Comparison of ENCODE assay signal across 9 cellular contexts in the genomic region with DNA sequence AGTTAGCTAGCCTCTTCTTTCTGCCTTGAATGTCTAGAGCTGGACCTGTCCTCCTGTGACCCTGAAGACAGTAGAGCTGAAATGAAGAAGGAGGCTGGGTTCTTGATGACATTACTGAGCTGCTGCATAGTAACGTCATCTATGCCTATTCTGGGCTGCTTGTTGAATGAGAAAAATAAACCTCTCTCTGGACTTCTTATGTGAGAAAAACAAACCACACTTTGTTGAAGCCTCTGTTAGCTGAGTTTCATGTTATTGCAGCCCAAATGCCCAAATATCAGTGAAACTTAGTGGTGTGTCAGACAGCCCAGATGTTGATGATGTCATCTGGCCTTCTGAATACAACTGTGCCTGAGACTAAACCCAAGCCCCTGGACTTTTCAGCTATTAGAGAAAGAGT.
DNase-seq lines count a peak whose midpoint lies in the region; ATAC-seq, FAIRE-seq and TF ChIP-seq lines count a peak whose summit lies in the region.
"Had no signal": no experiment of that assay in that cellular context is flagged by ENCODE, and none has a peak within 500 bp of the region (broad histone marks: within the 10 kb centered on the region; RNA-seq: fewer than 3 reads in every experiment).

No MANE protein-coding gene starts in this region.

- H3K27ac ChIP-seq in epithelial cell of prostate = peak overlapping the region; percentile 29

- no peak for TF ChIP-seq CTCF in AG09309 (IDR thresholded peaks at IDR 0.05; ENCODE audit: control insufficient read depth, insufficient read depth, low read depth, low read length, missing control alignments)
- TF ChIP-seq CTCF in glutamatergic neuron (IDR thresholded peaks at IDR 0.05; ENCODE audit: partially characterized antibody, unreplicated experiment) = no peak

- peaks cover 2% of the 10 kb centered on the region for H3K9me3 Mint-ChIP-seq in glutamatergic neuron (ENCODE audit: unreplicated experiment)
- H3K9me3 Mint-ChIP-seq: activated naive CD4-positive, alpha-beta T cell treated with anti-CD3 and anti-CD28 coated beads, Interleukin-2, amount 50 U/mL, for 24 hours had no signal

- no peak overlapping the region for H3K27ac Mint-ChIP-seq in glutamatergic neuron (ENCODE audit: unreplicated experiment)
- H3K27ac Mint-ChIP-seq: activated naive CD4-positive, alpha-beta T cell treated with anti-CD3 and anti-CD28 coated beads, Interleukin-2, amount 50 U/mL, for 24 hours had no signal

- ATAC-seq in GM19455 (IDR thresholded peaks at IDR 0.05; ENCODE audit: unreplicated experiment) (peak; percentile 74), HG03378 (IDR thresholded peaks at IDR 0.05; ENCODE audit: unreplicated experiment) (peak; percentile 86)

- no peaks in the 10 kb centered on the region for H3K36me3 Mint-ChIP-seq in glutamatergic neuron (ENCODE audit: unreplicated experiment)
- H3K36me3 Mint-ChIP-seq: activated naive CD4-positive, alpha-beta T cell treated with anti-CD3 and anti-CD28 coated beads, Interleukin-2, amount 50 U/mL, for 24 hours had no signal

- DNase-seq in AG09309 (ENCODE audit: low read depth) (peak; percentile 46), epithelial cell of prostate (ENCODE audit: low read depth, low spot score) (no peak), frontal cortex (ENCODE audit: low spot score in 2 of 2) (no peak), middle frontal gyrus (ENCODE audit: extremely low spot score, low spot score) (no peak), NCI-H524 (lab: John Stamatoyannopoulos, UW) (no peak), glutamatergic neuron (no peak)

- no peaks in the 10 kb centered on the region for H3K27me3 Mint-ChIP-seq in glutamatergic neuron (ENCODE audit: unreplicated experiment)

- no peaks in the 10 kb centered on the region for H3K4me1 Mint-ChIP-seq in glutamatergic neuron (ENCODE audit: low read depth, unreplicated experiment)

- no peak overlapping the region for H3K4me3 ChIP-seq in AG09309 (ENCODE audit: control insufficient read depth, low read depth, low read length)

- no peak overlapping the region for H3K4me3 Mint-ChIP-seq in glutamatergic neuron (ENCODE audit: unreplicated experiment)
- H3K4me3 Mint-ChIP-seq: activated naive CD4-positive, alpha-beta T cell treated with anti-CD3 and anti-CD28 coated beads, Interleukin-2, amount 50 U/mL, for 24 hours had no signal

- FAIRE-seq in frontal cortex (lab: Jason Lieb, UNC) = no peak
